16 cellular contexts compared by ENCODE assay signal in the genomic region with DNA sequence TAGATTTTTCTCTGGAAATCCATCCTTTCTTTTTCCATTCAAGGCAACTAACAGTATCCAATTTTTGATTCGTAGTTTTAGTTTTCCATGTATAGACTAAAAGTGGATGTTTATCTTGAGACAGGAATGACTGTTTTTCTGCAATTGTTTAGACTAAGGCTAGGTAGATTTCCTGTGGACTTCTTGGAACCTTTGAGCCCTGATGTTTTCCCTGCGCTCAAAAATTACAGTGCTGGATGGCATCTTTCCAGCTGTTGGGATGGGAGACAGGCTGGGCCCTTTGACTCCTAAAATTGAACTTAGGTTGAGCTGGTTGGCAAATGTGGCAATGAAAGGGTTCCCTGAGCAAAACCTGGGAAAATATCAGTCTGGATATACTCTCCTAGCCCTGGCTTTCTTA.
DNase-seq lines count a peak whose midpoint lies in the region; ATAC-seq, FAIRE-seq and TF ChIP-seq lines count a peak whose summit lies in the region.
"Had no signal": no experiment of that assay in that cellular context is flagged by ENCODE, and none has a peak within 500 bp of the region (broad histone marks: within the 10 kb centered on the region; RNA-seq: fewer than 3 reads in every experiment).

No MANE protein-coding gene starts in this region.

- no peak for ATAC-seq in stimulated activated naive CD8-positive, alpha-beta T cell treated with anti-CD3 and anti-CD28 coated beads, Interleukin-15, Interleukin-2, amounts not matched to agents 100 U/mL and 50 U/mL, for 24 hours
- no peak for ATAC-seq in activated naive CD8-positive, alpha-beta T cell treated with anti-CD3 and anti-CD28 coated beads, Interleukin-2, amount 10 ng/mL, durations not matched to agents 7 days and 5 days (ENCODE audit: low read depth)
- no peak for ATAC-seq in HG03280 (IDR thresholded peaks at IDR 0.05; ENCODE audit: unreplicated experiment)

- H3K27me3 ChIP-seq in keratinocyte (ENCODE audit: control insufficient read depth, extremely low read depth, insufficient read depth, low read length) (no peaks in the 10 kb centered on the region), HAP-1 (ENCODE audit: low read depth) (no peaks in the 10 kb centered on the region)
- H3K27me3 ChIP-seq: uterus had no signal

- peak overlapping the region; percentile 47 for H3K27ac ChIP-seq in keratinocyte (ENCODE audit: control insufficient read depth, insufficient read depth, low read length)
- H3K27ac ChIP-seq: uterus had no signal

- H3K36me3 ChIP-seq in keratinocyte (ENCODE audit: control insufficient read depth in 2 of 2, extremely low read depth in 1 of 2, insufficient read depth in 2 of 2, low read length in 2 of 2) (peaks cover 2 to 7% of the 10 kb centered on the region in 2 experiments), HAP-1 (replicated peaks) (no peaks in the 10 kb centered on the region)
- H3K36me3 ChIP-seq: uterus had no signal

- dilution Hi-C loops in keratinocyte (cut with MboI; ENCODE audit: extremely low pct_ligation_motif_present, low sequenced_read_pairs) = no loop called here

- no peaks in the 10 kb centered on the region for H3K79me2 ChIP-seq in keratinocyte (ENCODE audit: control insufficient read depth, insufficient read depth, low read length)

- no peak overlapping the region for H2AFZ ChIP-seq in keratinocyte (ENCODE audit: control insufficient read depth, low read length)

- TF ChIP-seq CTCF in keratinocyte (optimal IDR thresholded peaks at IDR 0.05 in 1 of 3, IDR thresholded peaks at IDR 0.05 in 1 of 3, conservative IDR thresholded peaks at IDR 0.05 in 1 of 3; ENCODE audit: extremely low read depth in 1 of 3, insufficient read depth in 2 of 3, low read length in 3 of 3) = no peak

- no peaks in the 10 kb centered on the region for H3K9me3 ChIP-seq in keratinocyte (ENCODE audit: control insufficient read depth, low read depth, low read length)
- H3K9me3 ChIP-seq in HAP-1 = no peaks in the 10 kb centered on the region
- H3K9me3 ChIP-seq: uterus had no signal

- no peaks in the 10 kb centered on the region for H3K9me1 ChIP-seq in keratinocyte (ENCODE audit: control insufficient read depth, extremely low read depth, insufficient read depth, low read length)

- in situ Hi-C loops in HAP-1 (cut with MboI; ENCODE audit: low sequenced_read_pairs) = no loop called here

- peak overlapping the region; percentile 39 for H3K4me2 ChIP-seq in keratinocyte (ENCODE audit: control insufficient read depth, extremely low read depth, insufficient read depth, low read depth, low read length)

- peaks cover 95% of the 10 kb centered on the region for H3K4me1 Mint-ChIP-seq in stimulated activated naive CD8-positive, alpha-beta T cell treated with anti-CD3 and anti-CD28 coated beads, Interleukin-15, Interleukin-2, amounts not matched to agents 100 ng/mL and 50 ng/mL, for 24 hours (ENCODE audit: low read depth)
- peaks cover 87% of the 10 kb centered on the region for H3K4me1 Mint-ChIP-seq in activated naive CD8-positive, alpha-beta T cell treated with anti-CD3 and anti-CD28 coated beads, Interleukin-2, amount 10 ng/mL, durations not matched to agents 7 days and 5 days

- no peak for DNase-seq in stimulated activated naive CD8-positive, alpha-beta T cell treated with anti-CD3 and anti-CD28 coated beads, Interleukin-15, Interleukin-2, amounts not matched to agents 100 U/mL and 50 U/mL, for 24 hours
- DNase-seq in activated naive CD8-positive, alpha-beta T cell treated with anti-CD3 and anti-CD28 coated beads, Interleukin-2, amount 10 ng/mL, durations not matched to agents 7 days and 5 days = no peak
- no peak for DNase-seq in keratinocyte (ENCODE audit: low read depth, low spot score)
- DNase-seq in NCI-H1436 treated with DMSO at 0.1 percent for 48 hours (lab: John Stamatoyannopoulos, UW) = no peak
- no peak for DNase-seq in HAP-1 (ENCODE audit: low spot score in 2 of 2)
- DNase-seq in NOMO-1 treated with dmso at 0.1 percent for 144 hours (lab: John Stamatoyannopoulos, UW; ENCODE audit: unreplicated experiment) = no peak
- DNase-seq: activated B cell treated with CpG ODN at 0.5 μM for 24 hours; activated gamma-delta T cell treated with Interleukin-2 at 50 U/mL for 16 hours; effector CD8-positive, alpha-beta T cell; hippocampal formation; Kasumi-1; NCI-H1417; NCI-H2171 treated with DMSO at 0.1 percent for 48 hours; uterus had no signal

- no peak for FAIRE-seq in keratinocyte (lab: Jason Lieb, UNC)

- POLR2A ChIA-PET in activated naive CD8-positive, alpha-beta T cell treated with anti-CD3 and anti-CD28 coated beads, Interleukin-2, amount 10 ng/mL, durations not matched to agents 7 days and 5 days (lab: Charles Lee) = interaction anchor here (0.6 to 9.5 kb wide), 5 partner anchors 14 to 180 kb away, joined by 4 to 164 read pairs (median 102); a partner anchor contains a TSS

- peak overlapping the region; percentile 98 for H3K27ac Mint-ChIP-seq in stimulated activated naive CD8-positive, alpha-beta T cell treated with anti-CD3 and anti-CD28 coated beads, Interleukin-15, Interleukin-2, amounts not matched to agents 100 ng/mL and 50 ng/mL, for 24 hours
- H3K27ac Mint-ChIP-seq in activated naive CD8-positive, alpha-beta T cell treated with anti-CD3 and anti-CD28 coated beads, Interleukin-2, amount 10 ng/mL, durations not matched to agents 7 days and 5 days = peak overlapping the region; percentile 95

- no peaks in the 10 kb centered on the region for H3K9me3 Mint-ChIP-seq in stimulated activated naive CD8-positive, alpha-beta T cell treated with anti-CD3 and anti-CD28 coated beads, Interleukin-15, Interleukin-2, amounts not matched to agents 100 ng/mL and 50 ng/mL, for 24 hours
- H3K9me3 Mint-ChIP-seq in activated naive CD8-positive, alpha-beta T cell treated with anti-CD3 and anti-CD28 coated beads, Interleukin-2, amount 10 ng/mL, durations not matched to agents 7 days and 5 days = no peaks in the 10 kb centered on the region
- H3K9me3 Mint-ChIP-seq: activated B cell treated with CpG ODN at 0.5 μM for 24 hours had no signal

- no peaks in the 10 kb centered on the region for H4K20me1 ChIP-seq in keratinocyte (ENCODE audit: control insufficient read depth, extremely low read depth, insufficient read depth, low read length)

- H3K36me3 Mint-ChIP-seq in stimulated activated naive CD8-positive, alpha-beta T cell treated with anti-CD3 and anti-CD28 coated beads, Interleukin-15, Interleukin-2, amounts not matched to agents 100 ng/mL and 50 ng/mL, for 24 hours (ENCODE audit: low read depth) = peaks cover 39% of the 10 kb centered on the region
- peaks cover 23% of the 10 kb centered on the region for H3K36me3 Mint-ChIP-seq in activated naive CD8-positive, alpha-beta T cell treated with anti-CD3 and anti-CD28 coated beads, Interleukin-2, amount 10 ng/mL, durations not matched to agents 7 days and 5 days

- peaks cover 57% of the 10 kb centered on the region for H3K4me1 ChIP-seq in keratinocyte (ENCODE audit: control insufficient read depth, extremely low read depth, insufficient read depth, low read length)
- H3K4me1 ChIP-seq in HAP-1 = no peaks in the 10 kb centered on the region; the same call in 1 of the 2 replicates

- H3K4me3 ChIP-seq in keratinocyte (ENCODE audit: control insufficient read depth in 2 of 3, extremely low read depth in 1 of 3, insufficient read depth in 2 of 3, low read depth in 1 of 3, low read length in 3 of 3) (no peak overlapping the region), HAP-1 (no peak overlapping the region)
- H3K4me3 ChIP-seq: uterus had no signal

- H3K4me3 Mint-ChIP-seq in stimulated activated naive CD8-positive, alpha-beta T cell treated with anti-CD3 and anti-CD28 coated beads, Interleukin-15, Interleukin-2, amounts not matched to agents 100 ng/mL and 50 ng/mL, for 24 hours = peak overlapping the region; percentile 18
- H3K4me3 Mint-ChIP-seq in activated naive CD8-positive, alpha-beta T cell treated with anti-CD3 and anti-CD28 coated beads, Interleukin-2, amount 10 ng/mL, durations not matched to agents 7 days and 5 days = peak overlapping the region; percentile 15
- H3K4me3 Mint-ChIP-seq: activated B cell treated with CpG ODN at 0.5 μM for 24 hours had no signal

- peaks cover 3% of the 10 kb centered on the region for H3K27me3 Mint-ChIP-seq in stimulated activated naive CD8-positive, alpha-beta T cell treated with anti-CD3 and anti-CD28 coated beads, Interleukin-15, Interleukin-2, amounts not matched to agents 100 ng/mL and 50 ng/mL, for 24 hours
- H3K27me3 Mint-ChIP-seq in activated naive CD8-positive, alpha-beta T cell treated with anti-CD3 and anti-CD28 coated beads, Interleukin-2, amount 10 ng/mL, durations not matched to agents 7 days and 5 days = no peaks in the 10 kb centered on the region
- H3K27me3 Mint-ChIP-seq: activated B cell treated with CpG ODN at 0.5 μM for 24 hours had no signal

- H3K9ac ChIP-seq in keratinocyte (ENCODE audit: control insufficient read depth, extremely low read depth, insufficient read depth, low read length) = no peak overlapping the region
